Comparison of ENCODE assay signal across 18 cellular contexts in the genomic region with DNA sequence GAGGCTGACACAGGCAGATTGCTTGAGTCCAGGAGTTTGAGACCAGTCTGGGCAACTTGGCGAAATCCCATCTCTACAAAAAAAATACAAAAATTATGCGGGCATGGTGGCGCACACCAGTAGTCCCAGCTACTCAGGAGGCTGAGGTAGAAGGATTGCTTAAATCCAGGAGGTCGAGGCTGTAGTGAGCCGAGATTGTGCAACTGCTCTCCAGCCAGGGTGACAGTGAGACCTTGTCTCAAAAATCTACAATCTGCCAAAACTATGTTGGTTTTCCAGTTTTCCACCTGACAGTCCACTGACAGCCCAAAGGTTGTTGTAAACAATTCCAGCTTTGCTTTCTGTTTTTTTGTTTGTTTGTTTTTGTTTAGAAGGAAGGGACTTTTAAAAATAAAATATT. TPM values are rescaled to one million over a fixed set of nuclear protein-coding genes. Genes with fewer than 3 reads are reported as not detected.
A peak's percentile ranks its signal among the peaks of the same experiment; 100 is the strongest.
DNase-seq lines count a peak whose midpoint lies in the region; ATAC-seq, FAIRE-seq and TF ChIP-seq lines count a peak whose summit lies in the region.
"Had no signal": no experiment of that assay in that cellular context is flagged by ENCODE, and none has a peak within 500 bp of the region (broad histone marks: within the 10 kb centered on the region; RNA-seq: fewer than 3 reads in every experiment).

No MANE protein-coding gene starts in this region.

- WGBS in IMR-90 (ENCODE audit: extremely low coverage in 2 of 2, insufficient read length in 1 of 2), 2 experiments = no CpG with 5 or more reads among the region's 5 CpGs
- WGBS in K562 (ENCODE audit: insufficient coverage, low coverage, missing lambda C conversion rate) = 92% methylated on average over 5 of the region's 5 CpGs
- WGBS in right lobe of liver (ENCODE audit: insufficient coverage, low coverage, low lambda C conversion rate, missing lambda C conversion rate) = 79% methylated on average over 5 of the region's 5 CpGs

- no peak overlapping the region for H3K56ac ChIP-seq in IMR-90 (ENCODE audit: extremely low read depth, insufficient read depth, low read length)

- CTCF ChIA-PET in IMR-90 (lab: Yijun Ruan, JAX) = no interaction called here
- CTCF ChIA-PET in K562 (lab: Yijun Ruan, JAX; ENCODE audit: low intra/inter-chr PET ratio) = no interaction called here

- H3K27me3 ChIP-seq in IMR-90 (ENCODE audit: control insufficient read depth, insufficient read depth, low read length) (no peaks in the 10 kb centered on the region), K562 (ENCODE audit: control insufficient read depth in 2 of 2, insufficient read depth in 2 of 2, low read length in 2 of 2) (no peaks in the 10 kb centered on the region), right lobe of liver (no peaks in the 10 kb centered on the region)

- no peak overlapping the region for H2AFZ ChIP-seq in IMR-90 (replicated peaks; ENCODE audit: low read length, poor library complexity)
- no peak overlapping the region for H2AFZ ChIP-seq in K562 (ENCODE audit: low read depth, low read length)
- H2AFZ ChIP-seq: GM23338 had no signal

- TF ChIP-seq EP300 in K562 (IDR thresholded peaks at IDR 0.05; ENCODE audit: low read length) = no peak

- FAIRE-seq in K562 (lab: Jason Lieb, UNC) = no peak
- FAIRE-seq in GM19239 (lab: Jason Lieb, UNC) = no peak
- FAIRE-seq: G401.6, GM12892, H54 had no signal

- no peak overlapping the region for H2AK9ac ChIP-seq in IMR-90 (replicated peaks; ENCODE audit: low read depth, low read length, poor library complexity)

- no peak overlapping the region for H4K8ac ChIP-seq in IMR-90 (ENCODE audit: low read depth in 2 of 2, low read length in 2 of 2)

- H2BK120ac ChIP-seq in IMR-90 (ENCODE audit: low read depth, low read length) = no peak overlapping the region

- POLR2A ChIA-PET in IMR-90 (lab: Charles Lee; ENCODE audit: unreplicated experiment) = no interaction called here
- POLR2A ChIA-PET in K562 (lab: Yijun Ruan, JAX) = interaction anchor here (0.6 to 1.0 kb wide), 3 partner anchors 13 to 375 kb away, joined by 3 to 4 read pairs (median 3); no protein-coding TSS in a partner anchor

- no peak overlapping the region for H2BK5ac ChIP-seq in IMR-90 (ENCODE audit: low read depth, low read length, poor library complexity, severe bottlenecking)

- dilution Hi-C loops in IMR-90 (cut with HindIII; ENCODE audit: low sequenced_read_pairs, unreplicated experiment) = no loop called here

- intact Hi-C loops in IMR-90 (cut with micrococcal nuclease) = no loop called here
- intact Hi-C loops in K562 (cut with micrococcal nuclease) = no loop called here
- intact Hi-C loops in right lobe of liver (cut with DNase I) = no loop called here

- H3K79me1 ChIP-seq in IMR-90 (ENCODE audit: low read depth in 1 of 2, low read length in 2 of 2) = peaks cover 5 to 59% of the 10 kb centered on the region in 2 experiments

- H3K4ac ChIP-seq in IMR-90 (ENCODE audit: low read depth, low read length) = no peak overlapping the region

- no peak overlapping the region for H4K91ac ChIP-seq in IMR-90 (ENCODE audit: insufficient read depth, low read depth, low read length)

- no peak overlapping the region for H4K5ac ChIP-seq in IMR-90 (ENCODE audit: low read depth, low read length)

- H3K9me1 ChIP-seq in IMR-90 (ENCODE audit: insufficient read depth, low read length) = peaks cover 11% of the 10 kb centered on the region
- H3K9me1 ChIP-seq in K562 (ENCODE audit: control insufficient read depth, insufficient read depth, low read length) = no peaks in the 10 kb centered on the region

- no peak for ATAC-seq in IMR-90 (ENCODE audit: low read depth)
- no peak for ATAC-seq in K562
- ATAC-seq in right lobe of liver = peak; percentile 38 to 69 (median 44)
- ATAC-seq: CD8-positive, alpha-beta T cell; GM23338 had no signal

- H3K4me3 ChIP-seq in IMR-90 (ENCODE audit: insufficient read depth, low read depth, low read length) = no peak overlapping the region
- H3K4me3 ChIP-seq in K562 = no peak overlapping the region
- no peak overlapping the region for H3K4me3 ChIP-seq in right lobe of liver
- H3K4me3 ChIP-seq: GM23338, HAP-1 had no signal

- H3K27ac ChIP-seq in 22Rv1 = peak overlapping the region; percentile 61
- H3K27ac ChIP-seq in IMR-90 (ENCODE audit: insufficient read depth, low read length) = no peak overlapping the region
- H3K27ac ChIP-seq in K562 (ENCODE audit: extremely low read depth, low read depth, low read length) = no peak overlapping the region
- H3K27ac ChIP-seq in right lobe of liver = no peak overlapping the region

- no peak for TF ChIP-seq RAD21 in IMR-90 (IDR thresholded peaks at IDR 0.05; ENCODE audit: low read length)
- no peak for TF ChIP-seq RAD21 in K562 (CRISPR knock-in tag; conservative IDR thresholded peaks at IDR 0.05 in 1 of 2, IDR thresholded peaks at IDR 0.05 in 1 of 2)

- H3K36me3 ChIP-seq in IMR-90 (ENCODE audit: control insufficient read depth, insufficient read depth, low read length) = peaks cover 7% of the 10 kb centered on the region
- no peaks in the 10 kb centered on the region; the same call in 2 of the 3 replicates for H3K36me3 ChIP-seq in K562 (ENCODE audit: control insufficient read depth, insufficient read depth, low read length)
- H3K36me3 ChIP-seq in right lobe of liver = no peaks in the 10 kb centered on the region
- H3K36me3 ChIP-seq: HAP-1 had no signal

- BruUV-seq in IMR-90 (replicated peaks; lab: Mats Ljungman, UMichigan) (no TSS peak), K562 (replicated peaks; lab: Mats Ljungman, UMichigan) (no TSS peak)

- H4K20me1 ChIP-seq in IMR-90 (ENCODE audit: insufficient read depth, low read length) (peaks cover 78% of the 10 kb centered on the region), K562 (replicated peaks; ENCODE audit: control insufficient read depth, insufficient read depth, low read length) (no peaks in the 10 kb centered on the region)

- H3K23ac ChIP-seq in IMR-90 (ENCODE audit: low read depth, low read length) = no peak overlapping the region

- H2AK5ac ChIP-seq in IMR-90 (ENCODE audit: low read depth, low read length) = no peak overlapping the region

- in situ Hi-C loops in IMR-90 (cut with MboI; ENCODE audit: low sequenced_read_pairs) = no loop called here
- in situ Hi-C loops in K562 (cut with MboI) = no loop called here

- no peak overlapping the region for H3K14ac ChIP-seq in IMR-90 (replicated peaks; ENCODE audit: low read depth, low read length)

- H3K4me1 ChIP-seq in IMR-90 (ENCODE audit: control insufficient read depth, insufficient read depth, low read length) = peaks cover 5% of the 10 kb centered on the region; the same call in 1 of the 2 replicates
- H3K4me1 ChIP-seq in K562 (replicated peaks in 1 of 2; ENCODE audit: control insufficient read depth in 2 of 2, insufficient read depth in 2 of 2, low read length in 2 of 2) = peaks cover 0 to 4% of the 10 kb centered on the region in 2 experiments; a peak in 2 of 5 replicates
- H3K4me1 ChIP-seq in right lobe of liver = peaks cover 0 to 9% (median 4%) of the 10 kb centered on the region in 4 donors

- TF ChIP-seq CTCF in 22Rv1 (IDR thresholded peaks at IDR 0.05) (no peak), IMR-90 (conservative IDR thresholded peaks at IDR 0.05; ENCODE audit: low read depth, low read length) (no peak), K562 (IDR thresholded peaks at IDR 0.05 in 2 of 3, conservative IDR thresholded peaks at IDR 0.05 in 1 of 3; ENCODE audit: insufficient read depth in 2 of 3, low read depth in 1 of 3, low read length in 3 of 3) (no peak), right lobe of liver (IDR thresholded peaks at IDR 0.05) (no peak)

- DNase-seq in IMR-90 (no peak), K562 (ENCODE audit: extremely low read depth in 1 of 4, low spot score in 3 of 4) (no peak), right lobe of liver (no peak), GOT3 (lab: John Stamatoyannopoulos, UW) (no peak), Kasumi-1 (lab: John Stamatoyannopoulos, UW) (no peak), GM19239 (ENCODE audit: insufficient read length, low spot score) (no peak)
- DNase-seq: C1 segment of cervical spinal cord; Caco-2; CD8-positive, alpha-beta T cell; DMS153; DND-41; HFFc6 had no signal

- H3K9me3 ChIP-seq in IMR-90 (ENCODE audit: control insufficient read depth, insufficient read depth, low read length) (no peaks in the 10 kb centered on the region), K562 (replicated peaks; ENCODE audit: control insufficient read depth, insufficient read depth, low read depth, low read length) (no peaks in the 10 kb centered on the region), right lobe of liver (no peaks in the 10 kb centered on the region)
- H3K9me3 ChIP-seq: Caco-2, HAP-1 had no signal

- no peak overlapping the region for H3K18ac ChIP-seq in IMR-90 (ENCODE audit: low read depth, low read length)

- H3K9ac ChIP-seq in IMR-90 (ENCODE audit: low read depth, low read length) = no peak overlapping the region
- H3K9ac ChIP-seq in K562 (ENCODE audit: insufficient read depth in 1 of 2, low read depth in 2 of 2, low read length in 2 of 2) = no peak overlapping the region

- TF ChIP-seq POLR2A in IMR-90 (IDR thresholded peaks at IDR 0.05; ENCODE audit: low read depth, low read length) (no peak), K562 (conservative IDR thresholded peaks at IDR 0.05) (no peak), right lobe of liver (IDR thresholded peaks at IDR 0.05) (no peak)

- no peak overlapping the region for H3K4me2 ChIP-seq in IMR-90 (ENCODE audit: low read depth, low read length)
- H3K4me2 ChIP-seq in K562 (ENCODE audit: insufficient read depth, low read length) = no peak overlapping the region
- H3K4me2 ChIP-seq: GM23338 had no signal

- H2BK20ac ChIP-seq in IMR-90 (ENCODE audit: low read depth, low read length) = no peak overlapping the region

- peaks cover 74% of the 10 kb centered on the region for H3K79me2 ChIP-seq in K562 (ENCODE audit: control insufficient read depth, insufficient read depth, low read length)

- H2BK15ac ChIP-seq in IMR-90 (ENCODE audit: low read depth, low read length) = no peak overlapping the region

RNA-seq across cellular contexts. Expression of a gene that starts 51.3 kb away (rescaled TPM):
- total RNA-seq in IMR-90 (2012; rRNA removed) (108 and 118 TPM in 2 replicates), K562 (2014; rRNA removed) (30.7 and 34.7 TPM in 2 replicates), K562 (2014; rRNA removed; fragmentation: Illumina TruSeq; extraction: Trizol) (61.3 and 73.9 TPM in 2 replicates), K562 (2015; rRNA removed; fragmentation: Illumina TruSeq; extraction: Trizol) (46.5 and 47.0 TPM in 2 replicates), K562 (2021) (68.8 and 69.5 TPM in 2 replicates), right lobe of liver (10 to 100 TPM; 28.6 to 45.3 (median 35.4) TPM)
- polyA plus RNA-seq in IMR-90 (2012; rRNA removed) (49.6 and 49.9 TPM in 2 replicates), K562 (2011; rRNA removed) (57.7 and 88.2 TPM in 2 replicates), K562 (2014; fragmentation: Illumina TruSeq; extraction: Trizol) (52.0 and 52.8 TPM in 2 replicates), K562 (2014; fragmentation: Nextera tagmentation; extraction: Ambion mirVana) (1 to 10 TPM; 6.8 to 7.5 TPM), K562 (2014; rRNA removed) (36.7 and 43.9 TPM in 2 replicates)
- polyA plus RNA-seq in IMR-90 (2012; cell fraction: cytosol; rRNA removed) = 7.8 and 8.4 TPM in 2 replicates
- 5.9 and 39.0 TPM in 2 replicates for polyA plus RNA-seq in IMR-90 (2012; cell fraction: nucleus; rRNA removed; ENCODE audit: low replicate concordance)
- 25.9 and 38.5 TPM in 2 replicates for total RNA-seq in K562 (2011; cell fraction: chromatin; rRNA removed; ENCODE audit: low replicate concordance)
- 8.8 and 10.0 TPM in 2 replicates for total RNA-seq in K562 (2011; cell fraction: nucleolus; rRNA removed)
- 17.4 and 18.4 TPM in 2 replicates for total RNA-seq in K562 (2011; cell fraction: nucleoplasm; rRNA removed)
- polyA plus RNA-seq in K562 (2011; cell fraction: cytosol; rRNA removed) = 28.6 and 42.6 TPM in 2 replicates
- 23.7 and 33.0 TPM in 2 replicates for polyA plus RNA-seq in K562 (2011; cell fraction: nucleus; rRNA removed)
- polyA plus RNA-seq in K562 (2012) = 49.1 and 51.2 TPM in 2 replicates
- 80.5 and 109 TPM in 2 replicates for polyA minus RNA-seq in K562 (2011; rRNA and poly(A)+ RNA removed)
- 18.0 and 41.3 TPM in 2 replicates for polyA minus RNA-seq in K562 (2011; cell fraction: cytosol; rRNA and poly(A)+ RNA removed)
- 8.1 and 14.1 TPM in 2 replicates for polyA minus RNA-seq in K562 (2011; cell fraction: nucleus; rRNA and poly(A)+ RNA removed)

Comparison
In these comparisons a context has a peak if more than half of its experiments do, and no peak if none do; other contexts are left out.
1. ATAC-seq: peak in right lobe of liver (4 of 4); none in IMR-90 (single experiment) and K562 (single experiment).